10 cellular contexts compared by ENCODE assay signal in the genomic region with DNA sequence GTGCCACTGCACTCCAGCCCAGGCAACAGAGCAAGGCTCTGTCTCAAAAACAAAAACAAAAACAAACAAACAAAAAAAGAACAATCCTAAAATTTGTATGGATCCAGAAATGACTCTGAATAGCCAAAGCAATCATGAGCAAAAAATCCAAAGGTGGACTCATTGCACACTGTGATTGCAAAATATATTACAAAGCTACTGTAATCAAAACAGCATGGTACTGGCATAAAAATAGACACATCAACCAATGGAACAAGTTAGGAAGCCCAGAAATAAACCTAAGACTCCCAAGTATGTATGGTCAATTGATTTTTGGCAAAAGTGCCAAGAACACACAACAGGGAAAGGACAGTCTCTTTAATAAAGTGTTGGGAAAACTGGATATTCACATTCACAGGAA. TPM values are rescaled to one million over a fixed set of nuclear protein-coding genes. Genes with fewer than 3 reads are reported as not detected.
"Had no signal": no experiment of that assay in that cellular context is flagged by ENCODE, and none has a peak within 500 bp of the region (broad histone marks: within the 10 kb centered on the region; RNA-seq: fewer than 3 reads in every experiment).

No MANE protein-coding gene starts in this region.

- FAIRE-seq: H1, H54, HTR-8/SVneo had no signal

- DNase-seq: H9, HCEC 1CT, IMR-90, KBM-7 had no signal

- H3K27ac ChIP-seq: KMS-11 had no signal

- H3K4me3 ChIP-seq: GM23338 had no signal

- H3K4me2 ChIP-seq: GM23338, KMS-11 had no signal

- H3K9ac ChIP-seq: KMS-11 had no signal

- H2AFZ ChIP-seq: GM23338 had no signal

- ATAC-seq: GM23338 had no signal

RNA-seq across cellular contexts. Expression of gene ERO1B, which starts 19.9 kb away (rescaled TPM):
- total RNA-seq: HT-29 had no signal
